ENCODE assay signal across 23 cellular contexts in genomic region chr6:145260491-145260890, GRCh38.
"Had no signal": no experiment of that assay in that cellular context is flagged by ENCODE, and none has a peak within 500 bp of the region (broad histone marks: within the 10 kb centered on the region; RNA-seq: fewer than 3 reads in every experiment).

No MANE protein-coding gene starts in this region.

- ATAC-seq: effector memory CD8-positive, alpha-beta T cell; esophagus mucosa; foreskin keratinocyte; gastrocnemius medialis; gastroesophageal sphincter; heart left ventricle; heart right ventricle had no signal

- H3K36me3 ChIP-seq: colonic mucosa, esophagus muscularis mucosa, esophagus squamous epithelium, gastrocnemius medialis, gastroesophageal sphincter, heart left ventricle, heart right ventricle had no signal

- H3K27ac ChIP-seq: colonic mucosa, dorsolateral prefrontal cortex, epithelial cell of prostate, esophagus muscularis mucosa, esophagus squamous epithelium, foreskin keratinocyte, gastrocnemius medialis, gastroesophageal sphincter, heart left ventricle, heart right ventricle had no signal

- H3K4me1 ChIP-seq: colonic mucosa, esophagus muscularis mucosa, esophagus squamous epithelium, foreskin keratinocyte, gastrocnemius medialis, gastroesophageal sphincter, heart left ventricle, heart right ventricle had no signal

- H3K4me3 ChIP-seq: colonic mucosa, dorsolateral prefrontal cortex, esophagus muscularis mucosa, esophagus squamous epithelium, gastrocnemius medialis, gastroesophageal sphincter, heart left ventricle, heart right ventricle had no signal

- H3K9me3 ChIP-seq: colonic mucosa, esophagus muscularis mucosa, esophagus squamous epithelium, gastrocnemius medialis, gastroesophageal sphincter, heart left ventricle, heart right ventricle had no signal

- H3K27me3 ChIP-seq: colonic mucosa, dorsolateral prefrontal cortex, esophagus muscularis mucosa, esophagus squamous epithelium, gastrocnemius medialis, gastroesophageal sphincter, heart left ventricle, heart right ventricle had no signal

- DNase-seq: colonic mucosa; cortex of kidney; dermis blood vessel endothelial cell; dorsolateral prefrontal cortex; effector CD4-positive, alpha-beta T cell; effector CD8-positive, alpha-beta T cell; effector memory CD4-positive, alpha-beta T cell; effector memory CD8-positive, alpha-beta T cell; endodermal cell; erythroblast; esophagus squamous epithelium; foreskin fibroblast; foreskin keratinocyte; foreskin melanocyte; gastrocnemius medialis; glutamatergic neuron; head of caudate nucleus; heart left ventricle; heart right ventricle had no signal
